ENCODE assay signal across 9 cellular contexts in the genomic region with DNA sequence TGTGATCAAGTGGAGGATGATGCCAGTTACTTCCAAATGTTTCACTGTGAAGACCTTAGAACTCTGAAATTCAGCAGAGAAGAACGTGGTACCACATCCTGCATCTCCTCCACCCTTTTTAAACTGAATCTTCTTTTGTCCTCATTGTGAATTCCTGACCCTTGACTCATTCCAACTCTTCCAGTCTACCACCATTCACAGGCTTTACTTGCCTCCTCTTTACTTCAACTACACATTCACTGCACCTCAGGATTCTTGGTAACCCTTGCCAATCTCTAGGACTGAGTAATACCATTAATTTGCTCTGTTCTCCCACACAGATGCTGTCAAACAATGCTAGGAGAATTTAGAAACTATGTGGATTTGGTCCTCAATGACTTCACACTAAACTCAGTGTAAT. TPM values are rescaled to one million over a fixed set of nuclear protein-coding genes. Genes with fewer than 3 reads are reported as not detected.
DNase-seq lines count a peak whose midpoint lies in the region; TF ChIP-seq lines count a peak whose summit lies in the region.
"Had no signal": no experiment of that assay in that cellular context is flagged by ENCODE, and none has a peak within 500 bp of the region (broad histone marks: within the 10 kb centered on the region; RNA-seq: fewer than 3 reads in every experiment).

No MANE protein-coding gene starts in this region.

- POLR2A ChIA-PET in BJ (lab: Charles Lee): no interaction called here

- in situ Hi-C loops in astrocyte of the spinal cord (cut with HindIII; ENCODE audit: low sequenced_read_pairs): no loop called here

- H3K27me3 ChIP-seq in BJ (ENCODE audit: control insufficient read depth, insufficient read depth, low read length): no peaks in the 10 kb centered on the region
- H3K27me3 ChIP-seq in kidney epithelial cell (ENCODE audit: control insufficient read depth, insufficient read depth, low read length): no peaks in the 10 kb centered on the region

- no peaks in the 10 kb centered on the region for H3K36me3 ChIP-seq in BJ (ENCODE audit: control insufficient read depth, insufficient read depth, low read length)
- no peaks in the 10 kb centered on the region for H3K36me3 ChIP-seq in kidney epithelial cell (ENCODE audit: control insufficient read depth, insufficient read depth, low read length)

- H3K4me3 ChIP-seq in BJ (ENCODE audit: low read depth, low read length) (no peak overlapping the region), astrocyte of the spinal cord (ENCODE audit: low read depth, low read length) (no peak overlapping the region), kidney epithelial cell (ENCODE audit: low read depth, low read length) (no peak overlapping the region)

- no peak for TF ChIP-seq POLR2A in erythroblast (IDR thresholded peaks at IDR 0.05; ENCODE audit: low read length)

- TF ChIP-seq CTCF in BJ (IDR thresholded peaks at IDR 0.05; ENCODE audit: insufficient read depth, low read depth, low read length): no peak
- TF ChIP-seq CTCF in astrocyte of the spinal cord (IDR thresholded peaks at IDR 0.05; ENCODE audit: low read depth, low read length): no peak
- no peak for TF ChIP-seq CTCF in kidney epithelial cell (IDR thresholded peaks at IDR 0.05; ENCODE audit: insufficient read depth, low read length, poor library complexity, severe bottlenecking)

- DNase-seq in BJ (ENCODE audit: low read depth): peak; percentile 79
- peak; percentile 100 for DNase-seq in HT1080 (ENCODE audit: low read depth)
- DNase-seq in astrocyte of the spinal cord (ENCODE audit: low read depth, low spot score): peak; percentile 94
- peak; percentile 82 for DNase-seq in kidney epithelial cell (ENCODE audit: low read depth)
- no peak for DNase-seq in DMS79 treated with DMSO at 0.1 percent for 48 hours (lab: John Stamatoyannopoulos, UW)
- DNase-seq in CD1c-positive myeloid dendritic cell (ENCODE audit: extremely low spot score): no peak
- DNase-seq in erythroblast (lab: John Stamatoyannopoulos, UW): no peak
- DNase-seq in NAMALWA (ENCODE audit: low spot score): no peak
- DNase-seq: activated CD4-positive, alpha-beta T cell treated with anti-CD3 and anti-CD28 coated beads, Interleukin-2, amount 50 U/mL, for 48 hours had no signal

- CTCF ChIA-PET in BJ (lab: Yijun Ruan, JAX): interaction anchor here (1.1 kb wide), 1 partner anchor 10 kb away, joined by 3 read pairs; no protein-coding TSS in a partner anchor

RNA-seq across cellular contexts. Expression of gene PPP1R12A, which starts 37.3 kb away (rescaled TPM):
- polyA plus RNA-seq in BJ (2011; rRNA removed): 52.4 and 71.9 TPM in 2 replicates
- 70.8 and 91.7 TPM in 2 replicates for polyA minus RNA-seq in BJ (2011; rRNA and poly(A)+ RNA removed)
- 36.3 and 43.4 TPM in 2 replicates for total RNA-seq in HT1080 (2014; rRNA removed; shearing (Covaris generic))
- 26.5 and 40.2 TPM in 2 replicates for polyA plus RNA-seq in HT1080 (2015; cell fraction: cytosol; rRNA removed)
- polyA plus RNA-seq in HT1080 (2015; cell fraction: nucleus; rRNA removed): 85.9 and 107 TPM in 2 replicates
- total RNA-seq in kidney epithelial cell: 42.6 and 47.2 TPM in 2 replicates

Comparison
In these comparisons a context has a peak if more than half of its experiments do, and no peak if none do; other contexts are left out.
1. DNase-seq: peak in BJ (single experiment), HT1080 (single experiment), astrocyte of the spinal cord (single experiment) and kidney epithelial cell (single experiment); none in DMS79 treated with DMSO at 0.1 percent for 48 hours (single experiment), CD1c-positive myeloid dendritic cell (single experiment), erythroblast (0 of 2) and NAMALWA (single experiment).